Comparison of ENCODE assay signal across 1 cellular context in the genomic region with DNA sequence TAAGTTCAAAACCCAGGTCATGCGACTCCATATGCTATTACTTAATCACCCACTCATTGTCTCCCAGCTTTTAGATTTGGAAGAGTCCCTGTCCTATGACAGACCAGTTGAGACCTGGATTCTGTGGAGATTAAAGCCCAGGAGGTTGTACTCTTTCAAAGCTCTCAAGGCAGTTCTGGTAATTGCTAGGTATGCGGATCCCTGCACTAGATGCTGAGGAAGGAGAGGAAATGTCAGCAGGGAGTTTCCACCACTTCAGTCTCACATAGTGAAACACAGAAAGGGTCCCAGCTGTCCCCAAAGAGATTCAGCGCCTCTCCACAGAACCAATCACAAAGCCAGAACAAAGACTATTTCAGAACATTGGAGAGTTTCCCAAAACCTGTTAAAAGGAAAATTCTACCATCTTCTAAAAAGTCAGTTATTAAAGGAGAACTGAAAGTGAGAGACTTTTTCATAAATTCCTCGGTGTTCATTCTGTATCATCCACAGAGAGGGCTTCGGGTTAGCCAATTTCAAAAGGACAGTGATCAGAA.
TF ChIP-seq lines count a peak whose summit lies in the region.

No MANE protein-coding gene starts in this region.

TF ChIP-seq in GM12878, 131 proteins besides CTCF, POLR2A, EP300 and RAD21 (continued from another document and continues in another):
- TF ChIP-seq SIX5 (IDR thresholded peaks at IDR 0.05; ENCODE audit: low read depth, low read length, severe bottlenecking): no peak
- TF ChIP-seq, protein P1, sequence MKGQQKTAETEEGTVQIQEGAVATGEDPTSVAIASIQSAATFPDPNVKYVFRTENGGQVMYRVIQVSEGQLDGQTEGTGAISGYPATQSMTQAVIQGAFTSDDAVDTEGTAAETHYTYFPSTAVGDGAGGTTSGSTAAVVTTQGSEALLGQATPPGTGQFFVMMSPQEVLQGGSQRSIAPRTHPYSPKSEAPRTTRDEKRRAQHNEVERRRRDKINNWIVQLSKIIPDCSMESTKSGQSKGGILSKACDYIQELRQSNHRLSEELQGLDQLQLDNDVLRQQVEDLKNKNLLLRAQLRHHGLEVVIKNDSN (IDR thresholded peaks at IDR 0.05; ENCODE audit: borderline replicate concordance, extremely low read length, insufficient read depth, low read depth, low read length): no peak
- TF ChIP-seq ZBED1 (IDR thresholded peaks at IDR 0.05; ENCODE audit: borderline replicate concordance): no peak
- TF ChIP-seq, protein P2, sequence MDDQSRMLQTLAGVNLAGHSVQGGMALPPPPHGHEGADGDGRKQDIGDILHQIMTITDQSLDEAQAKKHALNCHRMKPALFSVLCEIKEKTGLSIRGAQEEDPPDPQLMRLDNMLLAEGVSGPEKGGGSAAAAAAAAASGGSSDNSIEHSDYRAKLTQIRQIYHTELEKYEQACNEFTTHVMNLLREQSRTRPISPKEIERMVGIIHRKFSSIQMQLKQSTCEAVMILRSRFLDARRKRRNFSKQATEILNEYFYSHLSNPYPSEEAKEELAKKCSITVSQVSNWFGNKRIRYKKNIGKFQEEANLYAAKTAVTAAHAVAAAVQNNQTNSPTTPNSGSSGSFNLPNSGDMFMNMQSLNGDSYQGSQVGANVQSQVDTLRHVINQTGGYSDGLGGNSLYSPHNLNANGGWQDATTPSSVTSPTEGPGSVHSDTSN (IDR thresholded peaks at IDR 0.05; ENCODE audit: insufficient replicate concordance, low read depth, low read length): no peak
- TF ChIP-seq POU2F2 (IDR thresholded peaks at IDR 0.05; ENCODE audit: borderline replicate concordance, low read depth, low read length): 0 out of 3 replicates have a peak, but pooled peaks have one; percentile 10
- TF ChIP-seq POLR2AphosphoS2 (IDR thresholded peaks at IDR 0.05; ENCODE audit: low read depth, low read length): no peak
- TF ChIP-seq NFYA (IDR thresholded peaks at IDR 0.05; ENCODE audit: borderline replicate concordance, low read depth, low read length): no peak
- TF ChIP-seq ZNF207 (IDR thresholded peaks at IDR 0.05; ENCODE audit: borderline replicate concordance): no peak
- TF ChIP-seq CREB1 (IDR thresholded peaks at IDR 0.05; ENCODE audit: low read depth): no peak
- no peak for TF ChIP-seq HCFC1 (IDR thresholded peaks at IDR 0.05; ENCODE audit: low read length)
- TF ChIP-seq CHD1 (IDR thresholded peaks at IDR 0.05; ENCODE audit: low read depth, low read length): no peak
- TF ChIP-seq SUZ12 (IDR thresholded peaks at IDR 0.05; ENCODE audit: unreplicated experiment): no peak
- TF ChIP-seq, protein P3, sequence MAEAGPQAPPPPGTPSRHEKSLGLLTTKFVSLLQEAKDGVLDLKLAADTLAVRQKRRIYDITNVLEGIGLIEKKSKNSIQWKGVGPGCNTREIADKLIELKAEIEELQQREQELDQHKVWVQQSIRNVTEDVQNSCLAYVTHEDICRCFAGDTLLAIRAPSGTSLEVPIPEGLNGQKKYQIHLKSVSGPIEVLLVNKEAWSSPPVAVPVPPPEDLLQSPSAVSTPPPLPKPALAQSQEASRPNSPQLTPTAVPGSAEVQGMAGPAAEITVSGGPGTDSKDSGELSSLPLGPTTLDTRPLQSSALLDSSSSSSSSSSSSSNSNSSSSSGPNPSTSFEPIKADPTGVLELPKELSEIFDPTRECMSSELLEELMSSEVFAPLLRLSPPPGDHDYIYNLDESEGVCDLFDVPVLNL (IDR thresholded peaks at IDR 0.05; ENCODE audit: low read depth, low read length): no peak
- 0 out of 2 replicates have a peak, but pooled peaks have one; percentile 58 for TF ChIP-seq TCF3 (IDR thresholded peaks at IDR 0.05; ENCODE audit: borderline replicate concordance, insufficient read depth, low read depth, low read length)
- TF ChIP-seq RCOR1 (conservative IDR thresholded peaks at IDR 0.05; ENCODE audit: low read depth, low read length): no peak
- TF ChIP-seq ASH2L (IDR thresholded peaks at IDR 0.05; ENCODE audit: borderline replicate concordance, low read depth): no peak
- peak; percentile 53; the same call in 1 of the 2 replicates for TF ChIP-seq POLR2AphosphoS5 (IDR thresholded peaks at IDR 0.05; ENCODE audit: low read length)
- no peak for TF ChIP-seq SREBF2 (IDR thresholded peaks at IDR 0.05; ENCODE audit: low read length)
- TF ChIP-seq MTA2 (IDR thresholded peaks at IDR 0.05; ENCODE audit: low read depth): no peak
- peak; percentile 27; the same call in 1 of the 2 replicates for TF ChIP-seq CREM (IDR thresholded peaks at IDR 0.05; ENCODE audit: low read depth)
- TF ChIP-seq PAX8 (IDR thresholded peaks at IDR 0.05): no peak
- TF ChIP-seq, protein P4, sequence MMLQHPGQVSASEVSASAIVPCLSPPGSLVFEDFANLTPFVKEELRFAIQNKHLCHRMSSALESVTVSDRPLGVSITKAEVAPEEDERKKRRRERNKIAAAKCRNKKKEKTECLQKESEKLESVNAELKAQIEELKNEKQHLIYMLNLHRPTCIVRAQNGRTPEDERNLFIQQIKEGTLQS (IDR thresholded peaks at IDR 0.05; ENCODE audit: borderline replicate concordance, extremely low read depth, low read depth, low read length): no peak
- TF ChIP-seq, protein P5, sequence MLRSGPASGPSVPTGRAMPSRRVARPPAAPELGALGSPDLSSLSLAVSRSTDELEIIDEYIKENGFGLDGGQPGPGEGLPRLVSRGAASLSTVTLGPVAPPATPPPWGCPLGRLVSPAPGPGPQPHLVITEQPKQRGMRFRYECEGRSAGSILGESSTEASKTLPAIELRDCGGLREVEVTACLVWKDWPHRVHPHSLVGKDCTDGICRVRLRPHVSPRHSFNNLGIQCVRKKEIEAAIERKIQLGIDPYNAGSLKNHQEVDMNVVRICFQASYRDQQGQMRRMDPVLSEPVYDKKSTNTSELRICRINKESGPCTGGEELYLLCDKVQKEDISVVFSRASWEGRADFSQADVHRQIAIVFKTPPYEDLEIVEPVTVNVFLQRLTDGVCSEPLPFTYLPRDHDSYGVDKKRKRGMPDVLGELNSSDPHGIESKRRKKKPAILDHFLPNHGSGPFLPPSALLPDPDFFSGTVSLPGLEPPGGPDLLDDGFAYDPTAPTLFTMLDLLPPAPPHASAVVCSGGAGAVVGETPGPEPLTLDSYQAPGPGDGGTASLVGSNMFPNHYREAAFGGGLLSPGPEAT (IDR thresholded peaks at IDR 0.05; ENCODE audit: low read depth): peak; percentile 94
- no peak for TF ChIP-seq CBX3 (IDR thresholded peaks at IDR 0.05; ENCODE audit: borderline replicate concordance, low read depth)
- no peak for TF ChIP-seq ZSCAN29 (IDR thresholded peaks at IDR 0.05)
- TF ChIP-seq TARDBP (IDR thresholded peaks at IDR 0.05; ENCODE audit: borderline replicate concordance): no peak
- 0 out of 2 replicates have a peak, but pooled peaks have one; percentile 23 for TF ChIP-seq TAF1 (IDR thresholded peaks at IDR 0.05; ENCODE audit: borderline replicate concordance, low read depth, low read length)
- TF ChIP-seq, protein P6, sequence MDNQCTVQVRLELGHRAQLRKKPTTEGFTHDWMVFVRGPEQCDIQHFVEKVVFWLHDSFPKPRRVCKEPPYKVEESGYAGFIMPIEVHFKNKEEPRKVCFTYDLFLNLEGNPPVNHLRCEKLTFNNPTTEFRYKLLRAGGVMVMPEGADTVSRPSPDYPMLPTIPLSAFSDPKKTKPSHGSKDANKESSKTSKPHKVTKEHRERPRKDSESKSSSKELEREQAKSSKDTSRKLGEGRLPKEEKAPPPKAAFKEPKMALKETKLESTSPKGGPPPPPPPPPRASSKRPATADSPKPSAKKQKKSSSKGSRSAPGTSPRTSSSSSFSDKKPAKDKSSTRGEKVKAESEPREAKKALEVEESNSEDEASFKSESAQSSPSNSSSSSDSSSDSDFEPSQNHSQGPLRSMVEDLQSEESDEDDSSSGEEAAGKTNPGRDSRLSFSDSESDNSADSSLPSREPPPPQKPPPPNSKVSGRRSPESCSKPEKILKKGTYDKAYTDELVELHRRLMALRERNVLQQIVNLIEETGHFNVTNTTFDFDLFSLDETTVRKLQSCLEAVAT (IDR thresholded peaks at IDR 0.05): no peak
- TF ChIP-seq, protein P7, sequence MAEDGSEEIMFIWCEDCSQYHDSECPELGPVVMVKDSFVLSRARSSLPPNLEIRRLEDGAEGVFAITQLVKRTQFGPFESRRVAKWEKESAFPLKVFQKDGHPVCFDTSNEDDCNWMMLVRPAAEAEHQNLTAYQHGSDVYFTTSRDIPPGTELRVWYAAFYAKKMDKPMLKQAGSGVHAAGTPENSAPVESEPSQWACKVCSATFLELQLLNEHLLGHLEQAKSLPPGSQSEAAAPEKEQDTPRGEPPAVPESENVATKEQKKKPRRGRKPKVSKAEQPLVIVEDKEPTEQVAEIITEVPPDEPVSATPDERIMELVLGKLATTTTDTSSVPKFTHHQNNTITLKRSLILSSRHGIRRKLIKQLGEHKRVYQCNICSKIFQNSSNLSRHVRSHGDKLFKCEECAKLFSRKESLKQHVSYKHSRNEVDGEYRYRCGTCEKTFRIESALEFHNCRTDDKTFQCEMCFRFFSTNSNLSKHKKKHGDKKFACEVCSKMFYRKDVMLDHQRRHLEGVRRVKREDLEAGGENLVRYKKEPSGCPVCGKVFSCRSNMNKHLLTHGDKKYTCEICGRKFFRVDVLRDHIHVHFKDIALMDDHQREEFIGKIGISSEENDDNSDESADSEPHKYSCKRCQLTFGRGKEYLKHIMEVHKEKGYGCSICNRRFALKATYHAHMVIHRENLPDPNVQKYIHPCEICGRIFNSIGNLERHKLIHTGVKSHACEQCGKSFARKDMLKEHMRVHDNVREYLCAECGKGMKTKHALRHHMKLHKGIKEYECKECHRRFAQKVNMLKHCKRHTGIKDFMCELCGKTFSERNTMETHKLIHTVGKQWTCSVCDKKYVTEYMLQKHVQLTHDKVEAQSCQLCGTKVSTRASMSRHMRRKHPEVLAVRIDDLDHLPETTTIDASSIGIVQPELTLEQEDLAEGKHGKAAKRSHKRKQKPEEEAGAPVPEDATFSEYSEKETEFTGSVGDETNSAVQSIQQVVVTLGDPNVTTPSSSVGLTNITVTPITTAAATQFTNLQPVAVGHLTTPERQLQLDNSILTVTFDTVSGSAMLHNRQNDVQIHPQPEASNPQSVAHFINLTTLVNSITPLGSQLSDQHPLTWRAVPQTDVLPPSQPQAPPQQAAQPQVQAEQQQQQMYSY (CRISPR knock-in tag; IDR thresholded peaks at IDR 0.05): no peak
- TF ChIP-seq EED (IDR thresholded peaks at IDR 0.05; ENCODE audit: low read depth): peak; percentile 88
- TF ChIP-seq SMAD1 (IDR thresholded peaks at IDR 0.05; ENCODE audit: low read depth, partially characterized antibody): no peak
- TF ChIP-seq, protein P8, sequence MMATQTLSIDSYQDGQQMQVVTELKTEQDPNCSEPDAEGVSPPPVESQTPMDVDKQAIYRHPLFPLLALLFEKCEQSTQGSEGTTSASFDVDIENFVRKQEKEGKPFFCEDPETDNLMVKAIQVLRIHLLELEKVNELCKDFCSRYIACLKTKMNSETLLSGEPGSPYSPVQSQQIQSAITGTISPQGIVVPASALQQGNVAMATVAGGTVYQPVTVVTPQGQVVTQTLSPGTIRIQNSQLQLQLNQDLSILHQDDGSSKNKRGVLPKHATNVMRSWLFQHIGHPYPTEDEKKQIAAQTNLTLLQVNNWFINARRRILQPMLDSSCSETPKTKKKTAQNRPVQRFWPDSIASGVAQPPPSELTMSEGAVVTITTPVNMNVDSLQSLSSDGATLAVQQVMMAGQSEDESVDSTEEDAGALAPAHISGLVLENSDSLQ (IDR thresholded peaks at IDR 0.05): 0 out of 2 replicates have a peak, but pooled peaks have one; percentile 43
- no peak for TF ChIP-seq SREBF1 (IDR thresholded peaks at IDR 0.05; ENCODE audit: low read length)
- no peak for TF ChIP-seq NR2C2 (IDR thresholded peaks at IDR 0.05; ENCODE audit: borderline replicate concordance, control insufficient read depth, insufficient read length, low read depth)
- no peak for TF ChIP-seq SRF (IDR thresholded peaks at IDR 0.05; ENCODE audit: low read depth in 2 of 2, low read length in 2 of 2)
- TF ChIP-seq FOXK2 (IDR thresholded peaks at IDR 0.05): no peak
- TF ChIP-seq YY1 (IDR thresholded peaks at IDR 0.05; ENCODE audit: low read depth, low read length): no peak
- peak; percentile 27; the same call in 1 of the 2 replicates for TF ChIP-seq PML (IDR thresholded peaks at IDR 0.05; ENCODE audit: low read length)
- TF ChIP-seq, protein P9, sequence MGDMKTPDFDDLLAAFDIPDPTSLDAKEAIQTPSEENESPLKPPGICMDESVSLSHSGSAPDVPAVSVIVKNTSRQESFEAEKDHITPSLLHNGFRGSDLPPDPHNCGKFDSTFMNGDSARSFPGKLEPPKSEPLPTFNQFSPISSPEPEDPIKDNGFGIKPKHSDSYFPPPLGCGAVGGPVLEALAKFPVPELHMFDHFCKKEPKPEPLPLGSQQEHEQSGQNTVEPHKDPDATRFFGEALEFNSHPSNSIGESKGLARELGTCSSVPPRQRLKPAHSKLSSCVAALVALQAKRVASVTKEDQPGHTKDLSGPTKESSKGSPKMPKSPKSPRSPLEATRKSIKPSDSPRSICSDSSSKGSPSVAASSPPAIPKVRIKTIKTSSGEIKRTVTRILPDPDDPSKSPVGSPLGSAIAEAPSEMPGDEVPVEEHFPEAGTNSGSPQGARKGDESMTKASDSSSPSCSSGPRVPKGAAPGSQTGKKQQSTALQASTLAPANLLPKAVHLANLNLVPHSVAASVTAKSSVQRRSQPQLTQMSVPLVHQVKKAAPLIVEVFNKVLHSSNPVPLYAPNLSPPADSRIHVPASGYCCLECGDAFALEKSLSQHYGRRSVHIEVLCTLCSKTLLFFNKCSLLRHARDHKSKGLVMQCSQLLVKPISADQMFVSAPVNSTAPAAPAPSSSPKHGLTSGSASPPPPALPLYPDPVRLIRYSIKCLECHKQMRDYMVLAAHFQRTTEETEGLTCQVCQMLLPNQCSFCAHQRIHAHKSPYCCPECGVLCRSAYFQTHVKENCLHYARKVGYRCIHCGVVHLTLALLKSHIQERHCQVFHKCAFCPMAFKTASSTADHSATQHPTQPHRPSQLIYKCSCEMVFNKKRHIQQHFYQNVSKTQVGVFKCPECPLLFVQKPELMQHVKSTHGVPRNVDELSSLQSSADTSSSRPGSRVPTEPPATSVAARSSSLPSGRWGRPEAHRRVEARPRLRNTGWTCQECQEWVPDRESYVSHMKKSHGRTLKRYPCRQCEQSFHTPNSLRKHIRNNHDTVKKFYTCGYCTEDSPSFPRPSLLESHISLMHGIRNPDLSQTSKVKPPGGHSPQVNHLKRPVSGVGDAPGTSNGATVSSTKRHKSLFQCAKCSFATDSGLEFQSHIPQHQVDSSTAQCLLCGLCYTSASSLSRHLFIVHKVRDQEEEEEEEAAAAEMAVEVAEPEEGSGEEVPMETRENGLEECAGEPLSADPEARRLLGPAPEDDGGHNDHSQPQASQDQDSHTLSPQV (IDR thresholded peaks at IDR 0.05): no peak
- no peak for TF ChIP-seq ZNF622 (IDR thresholded peaks at IDR 0.05)
- TF ChIP-seq KLF5 (IDR thresholded peaks at IDR 0.05; ENCODE audit: partially characterized antibody): no peak
- no peak for TF ChIP-seq STAT1 (conservative IDR thresholded peaks at IDR 0.05)
- TF ChIP-seq TBL1XR1 (IDR thresholded peaks at IDR 0.05; ENCODE audit: low read depth, low read length): peak; percentile 26; the same call in 1 of the 2 replicates
- peak; percentile 21; the same call in 1 of the 2 replicates for TF ChIP-seq SMC3 (IDR thresholded peaks at IDR 0.05; ENCODE audit: borderline replicate concordance, low read length)
- no peak for TF ChIP-seq BCL11A (IDR thresholded peaks at IDR 0.05; ENCODE audit: low read depth, low read length)
- TF ChIP-seq, protein P10, sequence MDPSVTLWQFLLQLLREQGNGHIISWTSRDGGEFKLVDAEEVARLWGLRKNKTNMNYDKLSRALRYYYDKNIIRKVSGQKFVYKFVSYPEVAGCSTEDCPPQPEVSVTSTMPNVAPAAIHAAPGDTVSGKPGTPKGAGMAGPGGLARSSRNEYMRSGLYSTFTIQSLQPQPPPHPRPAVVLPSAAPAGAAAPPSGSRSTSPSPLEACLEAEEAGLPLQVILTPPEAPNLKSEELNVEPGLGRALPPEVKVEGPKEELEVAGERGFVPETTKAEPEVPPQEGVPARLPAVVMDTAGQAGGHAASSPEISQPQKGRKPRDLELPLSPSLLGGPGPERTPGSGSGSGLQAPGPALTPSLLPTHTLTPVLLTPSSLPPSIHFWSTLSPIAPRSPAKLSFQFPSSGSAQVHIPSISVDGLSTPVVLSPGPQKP (IDR thresholded peaks at IDR 0.05; ENCODE audit: low read depth, low read length): no peak
- TF ChIP-seq SP1 (IDR thresholded peaks at IDR 0.05; ENCODE audit: low read depth, low read length): no peak
